In genomic region chrX:21355831-21356230, GRCh38 we compare ENCODE assay signal across 21 cellular contexts.
"Had no signal": no experiment of that assay in that cellular context is flagged by ENCODE, and none has a peak within 500 bp of the region (broad histone marks: within the 10 kb centered on the region; RNA-seq: fewer than 3 reads in every experiment).

No MANE protein-coding gene starts in this region.

- ATAC-seq: natural killer cell; psoas muscle; right cardiac atrium; right lobe of liver; stimulated activated effector memory CD8-positive, alpha-beta T cell treated with anti-CD3 and anti-CD28 coated beads, Interleukin-12 subunit alpha, Interleukin-12 subunit beta, amount 100 ng/mL, for 72 hours; stimulated activated naive B cell treated with anti-CD40 and anti-IgM and Interleukin-4, amounts not matched to agents 10 μg/mL and 1 μg/mL and 100 μg/mL, for 72 hours; upper lobe of right lung had no signal

- DNase-seq: natural killer cell; occipital lobe; ovary; psoas muscle; right lobe of liver; sigmoid colon; small intestine; stimulated activated CD4-positive, alpha-beta T cell treated with anti-CD3 and anti-CD28 coated beads, Interleukin-15, amount 100 ng/mL, for 24 hours; stimulated activated CD4-positive, alpha-beta T cell treated with anti-CD3 and anti-CD28 coated beads, Interleukin-2, amount 100 ng/mL, for 24 hours; stimulated activated CD4-positive, alpha-beta T cell treated with anti-CD3 and anti-CD28 coated beads, Interleukin-2, amount 100 ng/mL, for 48 hours; stimulated activated CD4-positive, alpha-beta T cell treated with anti-CD3 and anti-CD28 coated beads, Interleukin-4, amount 100 ng/mL, for 24 hours; stimulated activated naive B cell treated with anti-CD40 and anti-IgM and Interleukin-4, amounts not matched to agents 10 μg/mL and 1 μg/mL and 100 μg/mL, for 72 hours; stimulated activated naive CD4-positive, alpha-beta T cell treated with Interleukin-2 at 50 U/mL for 16 hours; stomach; testis; tibial artery; transverse colon; upper lobe of right lung; uterus had no signal
